ENCODE assay signal across 10 cellular contexts in the genomic region with DNA sequence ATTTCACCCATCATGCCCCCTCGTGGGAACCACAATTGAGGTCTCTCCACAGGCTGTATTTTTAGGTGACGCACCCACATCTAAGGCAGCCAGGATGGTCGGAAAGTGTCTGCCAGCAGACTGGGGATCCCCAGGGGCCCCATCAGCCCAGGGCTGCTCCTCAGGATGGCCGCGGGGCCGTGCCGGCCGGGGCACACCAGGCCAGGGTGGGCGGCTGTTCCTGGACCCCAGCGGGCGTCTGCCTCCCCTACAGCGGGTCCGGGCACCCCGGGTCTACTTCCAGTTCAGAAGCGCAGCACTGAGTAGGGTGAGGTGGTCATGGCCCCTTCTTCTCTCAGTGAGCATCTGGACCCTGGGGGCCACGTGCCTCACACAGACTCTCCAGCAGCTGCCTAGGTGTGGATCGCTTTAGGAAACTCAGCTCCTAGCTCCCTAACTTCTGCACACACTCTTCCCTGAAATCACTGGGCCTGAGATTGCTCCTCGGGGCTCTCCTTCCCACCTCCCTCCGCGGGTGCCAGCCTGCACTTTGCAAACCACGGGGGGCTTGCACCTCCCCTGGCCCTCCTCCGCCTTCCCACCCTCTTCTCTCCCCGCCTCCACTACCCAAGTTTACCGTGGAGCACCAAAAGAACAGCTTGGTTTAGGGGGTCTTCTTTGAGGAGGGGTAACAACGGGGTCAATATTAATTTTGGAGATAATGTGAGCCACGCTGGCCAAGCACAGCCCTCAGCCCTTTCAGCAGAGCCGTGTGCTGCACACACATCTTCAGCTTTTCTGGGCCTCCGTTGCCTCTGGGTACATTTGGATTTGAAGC. TPM values are rescaled to one million over a fixed set of nuclear protein-coding genes. Genes with fewer than 3 reads are reported as not detected.
DNase-seq lines count a peak whose midpoint lies in the region; ATAC-seq and TF ChIP-seq lines count a peak whose summit lies in the region.
"Had no signal": no experiment of that assay in that cellular context is flagged by ENCODE, and none has a peak within 500 bp of the region (broad histone marks: within the 10 kb centered on the region; RNA-seq: fewer than 3 reads in every experiment).

No MANE protein-coding gene starts in this region.

- peaks cover 28 to 64% (median 47%) of the 10 kb centered on the region in 11 experiments for H3K27me3 ChIP-seq in BLaER1 treated with 17β-estradiol and CSF1 and Interleukin-3, amounts not matched to agents 10 nM and 100 nM
- H3K27me3 ChIP-seq in KMS-11 (ENCODE audit: insufficient read depth, low read depth) (no peaks in the 10 kb centered on the region), parathyroid adenoma (ENCODE audit: control insufficient read depth, insufficient read depth, low read length) (no peaks in the 10 kb centered on the region), breast epithelium (peaks cover 5 to 11% of the 10 kb centered on the region in 2 donors)

- peaks cover 0 to 8% (median 0%) of the 10 kb centered on the region in 11 experiments; a peak in 3 of 22 replicates for H4K20me1 ChIP-seq in BLaER1 treated with 17β-estradiol and CSF1 and Interleukin-3, amounts not matched to agents 10 nM and 100 nM
- H4K20me1 ChIP-seq in KMS-11 (ENCODE audit: insufficient read depth) = no peaks in the 10 kb centered on the region

- H3K27ac ChIP-seq in BLaER1 treated with 17β-estradiol and CSF1 and Interleukin-3, amounts not matched to agents 10 nM and 100 nM = no peak overlapping the region
- H3K27ac ChIP-seq in KMS-11 (no peak overlapping the region), parathyroid adenoma (no peak overlapping the region), breast epithelium (no peak overlapping the region)
- H3K27ac ChIP-seq: C4-2B, RWPE1 had no signal

- no peaks in the 10 kb centered on the region for H3K36me3 ChIP-seq in BLaER1 treated with 17β-estradiol and CSF1 and Interleukin-3, amounts not matched to agents 10 nM and 100 nM
- H3K36me3 ChIP-seq in KMS-11 (ENCODE audit: insufficient read depth) (no peaks in the 10 kb centered on the region), parathyroid adenoma (ENCODE audit: control insufficient read depth, insufficient read depth, low read length) (no peaks in the 10 kb centered on the region), breast epithelium (no peaks in the 10 kb centered on the region)

- H3K4me3 ChIP-seq in BLaER1 treated with 17β-estradiol and CSF1 and Interleukin-3, amounts not matched to agents 10 nM and 100 nM = peak overlapping the region; percentile 16 to 57 (median 32); a peak in 16 of 20 replicates
- no peak overlapping the region for H3K4me3 ChIP-seq in KMS-11 (IDR thresholded peaks at IDR 0.05; ENCODE audit: insufficient read depth, low read depth, low read length)
- H3K4me3 ChIP-seq in parathyroid adenoma (ENCODE audit: low read depth, low read length) = no peak overlapping the region
- peak overlapping the region in 1 of 3 donors; percentile 48 for H3K4me3 ChIP-seq in breast epithelium

- H3K79me2 ChIP-seq in KMS-11 (ENCODE audit: insufficient read depth, low read depth) (no peaks in the 10 kb centered on the region), parathyroid adenoma (no peaks in the 10 kb centered on the region)

- peaks cover 17 to 25% (median 20%) of the 10 kb centered on the region in 10 experiments for H3K4me1 ChIP-seq in BLaER1 treated with 17β-estradiol and CSF1 and Interleukin-3, amounts not matched to agents 10 nM and 100 nM
- H3K4me1 ChIP-seq in KMS-11 (ENCODE audit: low read depth, poor library complexity, severe bottlenecking) (no peaks in the 10 kb centered on the region), parathyroid adenoma (no peaks in the 10 kb centered on the region), breast epithelium (peaks cover 0 to 9% of the 10 kb centered on the region in 2 donors)

- ATAC-seq in GM18870 (IDR thresholded peaks at IDR 0.05; ENCODE audit: unreplicated experiment) = no peak

- DNase-seq in ecto neural progenitor cell (ENCODE audit: low spot score) (peak; percentile 47), T-helper 2 cell (no peak), breast epithelium (ENCODE audit: low spot score in 2 of 2) (no peak)

- H3K9me3 ChIP-seq in BLaER1 treated with 17β-estradiol and CSF1 and Interleukin-3, amounts not matched to agents 10 nM and 100 nM (replicated peaks in 1 of 11) = no peaks in the 10 kb centered on the region
- H3K9me3 ChIP-seq in parathyroid adenoma (ENCODE audit: control insufficient read depth, low read length) (no peaks in the 10 kb centered on the region), breast epithelium (no peaks in the 10 kb centered on the region)

- no peak for TF ChIP-seq POLR2A in breast epithelium (IDR thresholded peaks at IDR 0.05)

- H2AFZ ChIP-seq in KMS-11 (ENCODE audit: low read depth) = peak overlapping the region; percentile 3; the same call in 1 of the 2 replicates
- H2AFZ ChIP-seq in parathyroid adenoma = peak overlapping the region; percentile 40

- TF ChIP-seq CTCF in KMS-11 (conservative IDR thresholded peaks at IDR 0.05; ENCODE audit: low read depth, low read length) (no peak), parathyroid adenoma (IDR thresholded peaks at IDR 0.05) (no peak), breast epithelium (IDR thresholded peaks at IDR 0.05) (no peak)

- H3K9ac ChIP-seq in BLaER1 treated with 17β-estradiol and CSF1 and Interleukin-3, amounts not matched to agents 10 nM and 100 nM = peak overlapping the region in 6 of 11 experiments; percentile 13 to 43 (median 30); a peak in 7 of 22 replicates
- H3K9ac ChIP-seq in KMS-11 (no peak overlapping the region), parathyroid adenoma (no peak overlapping the region)

- H3K4me2 ChIP-seq in BLaER1 treated with 17β-estradiol and CSF1 and Interleukin-3, amounts not matched to agents 10 nM and 100 nM = peak overlapping the region; percentile 80 to 97 (median 91)
- H3K4me2 ChIP-seq in KMS-11 = no peak overlapping the region
- H3K4me2 ChIP-seq in parathyroid adenoma (ENCODE audit: low read length) = no peak overlapping the region

- intact Hi-C loops in breast epithelium (cut with DNase I; ENCODE audit: low total_unique reads) = loop anchor here (10.0 kb wide), 1 partner anchor 1039 kb away; no protein-coding TSS in a partner anchor

RNA-seq across cellular contexts. Expression of a gene that starts 14.2 kb away (rescaled TPM):
- total RNA-seq in breast epithelium = 10 to 100 TPM in 1 of 3 donors, 1 to 10 TPM in 2; 3.7 to 13.2 (median 7.5) TPM
- total RNA-seq: H9 had no signal

Comparison
In these comparisons a context has a peak if more than half of its experiments do, and no peak if none do; other contexts are left out.
1. H3K4me2 ChIP-seq: peak in BLaER1 treated with 17β-estradiol and CSF1 and Interleukin-3, amounts not matched to agents 10 nM and 100 nM (11 of 11); none in KMS-11 (single experiment) and parathyroid adenoma (single experiment).
2. H3K4me3 ChIP-seq: peak in BLaER1 treated with 17β-estradiol and CSF1 and Interleukin-3, amounts not matched to agents 10 nM and 100 nM (10 of 10); none in KMS-11 (single experiment) and parathyroid adenoma (single experiment).
3. H3K9ac ChIP-seq: peak in BLaER1 treated with 17β-estradiol and CSF1 and Interleukin-3, amounts not matched to agents 10 nM and 100 nM (6 of 11); none in KMS-11 (single experiment) and parathyroid adenoma (single experiment).